Comparison of ENCODE assay signal across 17 cellular contexts in genomic region chr11:120121336-120121735, GRCh38. TPM values are rescaled to one million over a fixed set of nuclear protein-coding genes. Genes with fewer than 3 reads are reported as not detected.
DNase-seq lines count a peak whose midpoint lies in the region; ATAC-seq and TF ChIP-seq lines count a peak whose summit lies in the region.
"Had no signal": no experiment of that assay in that cellular context is flagged by ENCODE, and none has a peak within 500 bp of the region (broad histone marks: within the 10 kb centered on the region; RNA-seq: fewer than 3 reads in every experiment).

No MANE protein-coding gene starts in this region.

- H3K27ac Mint-ChIP-seq in neural progenitor cell (peak overlapping the region; percentile 83), glutamatergic neuron (ENCODE audit: unreplicated experiment) (no peak overlapping the region)
- H3K27ac Mint-ChIP-seq: memory B cell, nephron had no signal

- no peaks in the 10 kb centered on the region for H3K79me2 ChIP-seq in neural progenitor cell (ENCODE audit: low read depth)

- no peaks in the 10 kb centered on the region; the same call in 1 of the 2 replicates for H3K9me3 ChIP-seq in NT2/D1 (ENCODE audit: insufficient read depth, low read length)
- H3K9me3 ChIP-seq in neural progenitor cell (ENCODE audit: low read depth) = no peaks in the 10 kb centered on the region
- H3K9me3 ChIP-seq: psoas muscle had no signal

- peaks cover 24% of the 10 kb centered on the region for H3K4me1 ChIP-seq in NT2/D1 (ENCODE audit: insufficient read depth, insufficient read length)
- no peaks in the 10 kb centered on the region for H3K4me1 ChIP-seq in neural progenitor cell
- H3K4me1 ChIP-seq: psoas muscle had no signal

- no peaks in the 10 kb centered on the region for H4K20me1 ChIP-seq in neural progenitor cell (ENCODE audit: low read depth)

- no peak overlapping the region for H3K4me2 ChIP-seq in neural progenitor cell

- H3K27me3 ChIP-seq in NT2/D1 (ENCODE audit: insufficient read depth, insufficient read length) = no peaks in the 10 kb centered on the region
- H3K27me3 ChIP-seq in neural progenitor cell = no peaks in the 10 kb centered on the region

- no peaks in the 10 kb centered on the region for H3K36me3 Mint-ChIP-seq in neural progenitor cell
- H3K36me3 Mint-ChIP-seq in glutamatergic neuron (ENCODE audit: unreplicated experiment) = no peaks in the 10 kb centered on the region
- H3K36me3 Mint-ChIP-seq: activated naive CD4-positive, alpha-beta T cell treated with anti-CD3 and anti-CD28 coated beads, Interleukin-2, amount 50 U/mL, for 72 hours; memory B cell had no signal

- H3K4me3 Mint-ChIP-seq in neural progenitor cell = peak overlapping the region; percentile 18
- H3K4me3 Mint-ChIP-seq in glutamatergic neuron (ENCODE audit: unreplicated experiment) = no peak overlapping the region
- H3K4me3 Mint-ChIP-seq: memory B cell, nephron had no signal

- no peaks in the 10 kb centered on the region for H3F3A ChIP-seq in neural progenitor cell (ENCODE audit: low read depth)

- H3K27ac ChIP-seq in neural progenitor cell = no peak overlapping the region
- H3K27ac ChIP-seq: psoas muscle had no signal

- H3K9ac ChIP-seq in NT2/D1 (ENCODE audit: insufficient read length, low read depth) = peak overlapping the region; percentile 50
- H3K9ac ChIP-seq in neural progenitor cell = no peak overlapping the region

- TF ChIP-seq CTCF in neural progenitor cell (IDR thresholded peaks at IDR 0.05) (no peak), glutamatergic neuron (IDR thresholded peaks at IDR 0.05; ENCODE audit: partially characterized antibody, unreplicated experiment) (no peak)

- no peak overlapping the region for H3K4me3 ChIP-seq in NT2/D1 (ENCODE audit: insufficient read length, low read depth)
- no peak overlapping the region for H3K4me3 ChIP-seq in neural progenitor cell
- H3K4me3 ChIP-seq: psoas muscle had no signal

- peaks cover 18% of the 10 kb centered on the region for H3K4me1 Mint-ChIP-seq in neural progenitor cell
- peaks cover 1% of the 10 kb centered on the region for H3K4me1 Mint-ChIP-seq in glutamatergic neuron (ENCODE audit: low read depth, unreplicated experiment)
- H3K4me1 Mint-ChIP-seq: memory B cell, nephron had no signal

- H3K36me3 ChIP-seq in NT2/D1 (ENCODE audit: insufficient read depth, insufficient read length, low read length) (no peaks in the 10 kb centered on the region), neural progenitor cell (no peaks in the 10 kb centered on the region)

- DNase-seq in NT2/D1 (ENCODE audit: low read depth, low spot score) (no peak), neural progenitor cell (ENCODE audit: low spot score) (no peak), glutamatergic neuron (no peak), left lobe of liver (ENCODE audit: low spot score) (no peak)
- no peak for DNase-seq in activated CD4-positive, alpha-beta T cell treated with anti-CD3 and anti-CD28 coated beads, Interleukin-2, amount 50 U/mL, for 4 hours
- DNase-seq: EL, NCI-H1105 treated with DMSO at 0.1 percent for 48 hours, NCI-H748 treated with DMSO at 0.1 percent for 48 hours, psoas muscle, substantia nigra had no signal

- H2AFZ ChIP-seq in neural progenitor cell (replicated peaks) = no peak overlapping the region

- peaks cover 8% of the 10 kb centered on the region for H3K27me3 Mint-ChIP-seq in neural progenitor cell (ENCODE audit: insufficient read depth, low read depth)
- peaks cover 12% of the 10 kb centered on the region for H3K27me3 Mint-ChIP-seq in glutamatergic neuron (ENCODE audit: unreplicated experiment)

- ATAC-seq in esophagus mucosa = peak; percentile 54
- no peak for ATAC-seq in GM19035 (IDR thresholded peaks at IDR 0.05; ENCODE audit: unreplicated experiment)
- no peak for ATAC-seq in left lobe of liver
- ATAC-seq: activated naive CD4-positive, alpha-beta T cell treated with anti-CD3 and anti-CD28 coated beads, Interleukin-2, amount 50 U/mL, for 72 hours; psoas muscle had no signal

- no peaks in the 10 kb centered on the region for H3K9me3 Mint-ChIP-seq in neural progenitor cell
- peaks cover 4% of the 10 kb centered on the region for H3K9me3 Mint-ChIP-seq in glutamatergic neuron (ENCODE audit: unreplicated experiment)
- H3K9me3 Mint-ChIP-seq: activated naive CD4-positive, alpha-beta T cell treated with anti-CD3 and anti-CD28 coated beads, Interleukin-2, amount 50 U/mL, for 72 hours; memory B cell; nephron had no signal

RNA-seq across cellular contexts. Expression of gene TRIM29, which starts 16.6 kb away (rescaled TPM):
- total RNA-seq in esophagus mucosa (1,294 TPM), neural progenitor cell (ENCODE audit: low replicate concordance) (0.11 TPM in 1 of 2 replicates, not detected in the other), glutamatergic neuron (ENCODE audit: unreplicated experiment) (not detected), left lobe of liver (2.3 TPM)
- total RNA-seq: activated naive CD4-positive, alpha-beta T cell treated with anti-CD3 and anti-CD28 coated beads, Interleukin-2, amount 50 U/mL, for 72 hours; LHCN-M2; T-helper 2 cell treated with Interferon-gamma antibody and Interleukin-4, amounts not matched to agents 100 ng/mL and 5 ng/mL, for 36 hours had no signal

Comparison
In these comparisons a context has a peak if more than half of its experiments do, and no peak if none do; other contexts are left out.
1. RNA of gene TRIM29, which starts 16.6 kb away (total RNA-seq): 1,294 TPM in esophagus mucosa (single experiment); 2.3 TPM in left lobe of liver (single experiment), 0.11 TPM in neural progenitor cell and not detected in glutamatergic neuron (single experiment); every median in the first group is over 100 times any median in the second.